ENCODE assay signal across 23 cellular contexts in genomic region chr4:76966024-76966579, GRCh38. TPM values are rescaled to one million over a fixed set of nuclear protein-coding genes. Genes with fewer than 3 reads are reported as not detected.
DNase-seq lines count a peak whose midpoint lies in the region; FAIRE-seq and TF ChIP-seq lines count a peak whose summit lies in the region.
"Had no signal": no experiment of that assay in that cellular context is flagged by ENCODE, and none has a peak within 500 bp of the region (broad histone marks: within the 10 kb centered on the region; RNA-seq: fewer than 3 reads in every experiment).

No MANE protein-coding gene starts in this region.

- H3K27me3 Mint-ChIP-seq in HFFc6 (ENCODE audit: insufficient read depth), result peaks cover 3% of the 10 kb centered on the region; the same call in 1 of the 2 replicates
- H3K27me3 Mint-ChIP-seq in astrocyte (ENCODE audit: low read depth, unreplicated experiment), result no peaks in the 10 kb centered on the region
- H3K27me3 Mint-ChIP-seq in glutamatergic neuron (ENCODE audit: unreplicated experiment), result no peaks in the 10 kb centered on the region

- H3K9me3 Mint-ChIP-seq in HFFc6 (peaks cover 4% of the 10 kb centered on the region; the same call in 1 of the 2 replicates), astrocyte (ENCODE audit: unreplicated experiment) (no peaks in the 10 kb centered on the region), glutamatergic neuron (ENCODE audit: unreplicated experiment) (no peaks in the 10 kb centered on the region)

- H3K27me3 ChIP-seq in astrocyte (ENCODE audit: insufficient read depth, low read length) (no peaks in the 10 kb centered on the region), subcutaneous abdominal adipose tissue (ENCODE audit: control insufficient read depth in 5 of 5, insufficient read depth in 4 of 5, low read length in 5 of 5) (no peaks in the 10 kb centered on the region)

- H4K20me1 ChIP-seq in astrocyte (ENCODE audit: insufficient read depth, low read length), result peaks cover 84% of the 10 kb centered on the region

- peaks cover 62% of the 10 kb centered on the region for H3K36me3 Mint-ChIP-seq in HFFc6 (ENCODE audit: low read depth)
- H3K36me3 Mint-ChIP-seq in astrocyte (ENCODE audit: low read depth, unreplicated experiment), result peaks cover 25% of the 10 kb centered on the region
- H3K36me3 Mint-ChIP-seq in glutamatergic neuron (ENCODE audit: unreplicated experiment), result peaks cover 5% of the 10 kb centered on the region

- H3K9me3 ChIP-seq in astrocyte (ENCODE audit: insufficient read depth, low read depth, low read length) (no peaks in the 10 kb centered on the region), subcutaneous abdominal adipose tissue (ENCODE audit: control insufficient read depth in 5 of 5, low read length in 5 of 5) (no peaks in the 10 kb centered on the region)

- H3K9ac ChIP-seq in astrocyte (ENCODE audit: low read length), result no peak overlapping the region
- no peak overlapping the region for H3K9ac ChIP-seq in subcutaneous abdominal adipose tissue (ENCODE audit: low read length in 5 of 5)

- H3K27ac ChIP-seq in astrocyte (ENCODE audit: low read depth, low read length) (no peak overlapping the region), subcutaneous abdominal adipose tissue (ENCODE audit: low read depth, low read length) (peak overlapping the region; percentile 19)
- H3K27ac ChIP-seq: C4-2B, PC-9, RWPE1 had no signal

- H3K79me2 ChIP-seq in astrocyte (ENCODE audit: insufficient read depth, low read length), result peaks cover 95% of the 10 kb centered on the region

- H3K4me1 ChIP-seq in astrocyte (ENCODE audit: insufficient read depth, low read length) (peaks cover 3% of the 10 kb centered on the region), subcutaneous abdominal adipose tissue (ENCODE audit: control insufficient read depth in 5 of 5, insufficient read depth in 5 of 5, low read length in 5 of 5) (peaks cover 0 to 70% (median 32%) of the 10 kb centered on the region in 5 donors)

- H3K4me3 Mint-ChIP-seq in HFFc6, result peak overlapping the region; percentile 7; the same call in 1 of the 2 replicates
- H3K4me3 Mint-ChIP-seq in astrocyte (ENCODE audit: unreplicated experiment), result no peak overlapping the region
- no peak overlapping the region for H3K4me3 Mint-ChIP-seq in glutamatergic neuron (ENCODE audit: unreplicated experiment)

- H3K36me3 ChIP-seq in astrocyte (ENCODE audit: insufficient read depth, low read length), result no peaks in the 10 kb centered on the region
- H3K36me3 ChIP-seq in subcutaneous abdominal adipose tissue (ENCODE audit: control insufficient read depth in 5 of 5, insufficient read depth in 5 of 5, low read length in 5 of 5), result peaks cover 0 to 3% (median 0%) of the 10 kb centered on the region in 5 donors

- no peak for TF ChIP-seq CTCF in HFFc6 (IDR thresholded peaks at IDR 0.05)
- TF ChIP-seq CTCF in astrocyte (IDR thresholded peaks at IDR 0.05; ENCODE audit: insufficient read depth, low read depth, low read length), result no peak
- no peak for TF ChIP-seq CTCF in glutamatergic neuron (IDR thresholded peaks at IDR 0.05; ENCODE audit: partially characterized antibody, unreplicated experiment)

- H3K4me2 ChIP-seq in astrocyte (ENCODE audit: low read length), result no peak overlapping the region
- H3K4me2 ChIP-seq: PC-9 had no signal

- FAIRE-seq in astrocyte (lab: Jason Lieb, UNC), result peak; percentile 20
- FAIRE-seq: GM12878, GM19239 had no signal

- H3K4me3 ChIP-seq in astrocyte (ENCODE audit: insufficient read depth, low read depth, low read length) (no peak overlapping the region), subcutaneous abdominal adipose tissue (ENCODE audit: low read depth in 1 of 5, low read length in 5 of 5) (no peak overlapping the region)
- H3K4me3 ChIP-seq: GM12878, PC-9 had no signal

- peak overlapping the region; percentile 34 for H3K27ac Mint-ChIP-seq in HFFc6
- no peak overlapping the region for H3K27ac Mint-ChIP-seq in astrocyte (ENCODE audit: unreplicated experiment)
- peak overlapping the region; percentile 28 for H3K27ac Mint-ChIP-seq in glutamatergic neuron (ENCODE audit: unreplicated experiment)

- H2AFZ ChIP-seq in astrocyte (ENCODE audit: low read depth, low read length), result no peak overlapping the region
- H2AFZ ChIP-seq: PC-9 had no signal

- H3K4me1 Mint-ChIP-seq in HFFc6 (ENCODE audit: low read depth), result peaks cover 82% of the 10 kb centered on the region
- H3K4me1 Mint-ChIP-seq in astrocyte (ENCODE audit: low read depth, unreplicated experiment), result peaks cover 39% of the 10 kb centered on the region
- H3K4me1 Mint-ChIP-seq in glutamatergic neuron (ENCODE audit: low read depth, unreplicated experiment), result peaks cover 40% of the 10 kb centered on the region

- DNase-seq in HFFc6 (no peak), astrocyte (ENCODE audit: low read depth) (no peak), glutamatergic neuron (no peak), islet precursor cell (no peak), middle frontal gyrus (ENCODE audit: extremely low spot score, low spot score) (no peak)
- no peak for DNase-seq in NK-92 treated with Interleukin-12 subunit alpha and Interleukin-12 subunit beta, amount 100 ng/mL, for 24 hours (lab: John Stamatoyannopoulos, UW)
- DNase-seq: ACHN, AML-193, EL, GOT3, KG1, NCI-H1417 treated with DMSO at 0.1 percent for 48 hours, NCI-H187 treated with DMSO at 0.1 percent for 48 hours, NCI-H2227 treated with DMSO at 0.1 percent for 48 hours, NCI-H510A treated with DMSO at 0.1 percent for 48 hours, NCI-H82, PC-9, SIG-M5 had no signal

RNA-seq across cellular contexts. Expression of gene SEPTIN11, which starts 16.6 kb away (rescaled TPM):
- 100 to 1,000 TPM; 563 to 907 (median 620) TPM for total RNA-seq in HFFc6 (2021; fragmentation: NEBNext Ultra II Directional; extraction: Animal tissue kit (Norgen Biotek cat#: 25700))
- total RNA-seq in astrocyte, result 621 and 623 TPM in 2 replicates
- total RNA-seq in glutamatergic neuron (ENCODE audit: unreplicated experiment), result 422 TPM
